ENCODE assay signal across 11 cellular contexts in the genomic region with DNA sequence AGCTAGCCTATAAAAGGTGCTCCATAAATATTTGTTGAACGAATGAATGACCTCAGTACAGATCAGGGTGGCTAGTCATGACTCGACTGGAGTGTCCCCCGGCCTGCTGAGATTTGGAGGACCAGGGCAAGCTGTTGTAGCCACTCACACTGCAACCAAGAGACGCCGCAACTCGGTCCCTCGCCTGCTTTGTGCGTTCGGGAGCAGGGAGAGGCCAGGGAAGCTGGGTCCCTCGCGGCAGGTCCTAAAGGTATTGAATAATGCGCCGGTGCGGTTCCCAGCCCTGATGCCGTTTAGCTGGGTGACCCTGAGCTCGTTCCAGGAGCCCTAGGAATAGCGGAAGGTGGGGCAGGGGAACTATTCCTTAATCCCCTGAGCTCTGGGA. TPM values are rescaled to one million over a fixed set of nuclear protein-coding genes. Genes with fewer than 3 reads are reported as not detected.
DNase-seq lines count a peak whose midpoint lies in the region; ATAC-seq, FAIRE-seq and TF ChIP-seq lines count a peak whose summit lies in the region.
"Had no signal": no experiment of that assay in that cellular context is flagged by ENCODE, and none has a peak within 500 bp of the region (broad histone marks: within the 10 kb centered on the region; RNA-seq: fewer than 3 reads in every experiment).

No MANE protein-coding gene starts in this region.

- no peaks in the 10 kb centered on the region for H3F3A ChIP-seq in GM23248 (ENCODE audit: insufficient read depth)

- H3K4me3 ChIP-seq in GM23248 (no peak overlapping the region), astrocyte (ENCODE audit: insufficient read depth, low read depth, low read length) (peak overlapping the region; percentile 67), kidney epithelial cell (ENCODE audit: low read depth, low read length) (peak overlapping the region; percentile 60), gastrocnemius medialis (peak overlapping the region; percentile 62 to 90 (median 78)), kidney (ENCODE audit: low read length in 2 of 2) (peak overlapping the region in 1 of 2 donors; percentile 54)

- H3K9me3 ChIP-seq in GM23248 (ENCODE audit: low read depth) (no peaks in the 10 kb centered on the region), astrocyte (ENCODE audit: insufficient read depth, low read depth, low read length) (no peaks in the 10 kb centered on the region), gastrocnemius medialis (no peaks in the 10 kb centered on the region), kidney (ENCODE audit: control insufficient read depth in 1 of 2, low read length in 2 of 2) (no peaks in the 10 kb centered on the region)

- WGBS in GM23248 (ENCODE audit: low coverage in 1 of 2, low lambda C conversion rate in 2 of 2, missing lambda C conversion rate in 2 of 2), 2 experiments, result 24 to 26% methylated on average over 16 to 17 of the region's 17 CpGs

- DNase-seq in GM23248 (no peak), astrocyte (ENCODE audit: low read depth) (no peak), kidney epithelial cell (ENCODE audit: low read depth) (no peak), gastrocnemius medialis (no peak), kidney (no peak), NCI-H2081 treated with DMSO at 0.1 percent for 48 hours (lab: John Stamatoyannopoulos, UW) (no peak)
- DNase-seq in activated CD4-positive, alpha-beta T cell treated with anti-CD3 and anti-CD28 coated beads for 1 hour, result no peak
- DNase-seq: HCEC 1CT, NCI-H2029 had no signal

- H3K4me3 Mint-ChIP-seq in astrocyte (ENCODE audit: unreplicated experiment), result peak overlapping the region; percentile 100

- peaks cover 9% of the 10 kb centered on the region for H3K27me3 Mint-ChIP-seq in astrocyte (ENCODE audit: low read depth, unreplicated experiment)

- H3K4me1 ChIP-seq in GM23248 (ENCODE audit: insufficient read depth) (peaks cover 10% of the 10 kb centered on the region), astrocyte (ENCODE audit: insufficient read depth, low read length) (peaks cover 35% of the 10 kb centered on the region), gastrocnemius medialis (peaks cover 30 to 35% of the 10 kb centered on the region in 2 donors), kidney (ENCODE audit: control insufficient read depth in 1 of 2, insufficient read depth in 1 of 2, low read depth in 1 of 2, low read length in 2 of 2) (peaks cover 5 to 13% of the 10 kb centered on the region in 2 donors)

- peaks cover 10% of the 10 kb centered on the region for H3K36me3 Mint-ChIP-seq in astrocyte (ENCODE audit: low read depth, unreplicated experiment)

- H3K27ac ChIP-seq in GM23248 (no peak overlapping the region), astrocyte (ENCODE audit: low read depth, low read length) (no peak overlapping the region), gastrocnemius medialis (peak overlapping the region; percentile 81 to 87 (median 82)), kidney (ENCODE audit: low read depth in 2 of 2, low read length in 2 of 2) (no peak overlapping the region)

- intact Hi-C loops in gastrocnemius medialis (cut with DNase I; ENCODE audit: low total_unique reads), result no loop called here
- intact Hi-C loops in kidney (cut with DNase I), result no loop called here

- H3K9me2 ChIP-seq in GM23248 (ENCODE audit: insufficient read depth), result no peaks in the 10 kb centered on the region

- no peaks in the 10 kb centered on the region for H3K36me3 ChIP-seq in GM23248 (ENCODE audit: low read depth)
- H3K36me3 ChIP-seq in astrocyte (ENCODE audit: insufficient read depth, low read length), result no peaks in the 10 kb centered on the region
- peaks cover 1% of the 10 kb centered on the region for H3K36me3 ChIP-seq in kidney epithelial cell (ENCODE audit: control insufficient read depth, insufficient read depth, low read length)
- no peaks in the 10 kb centered on the region for H3K36me3 ChIP-seq in gastrocnemius medialis
- no peaks in the 10 kb centered on the region for H3K36me3 ChIP-seq in kidney (ENCODE audit: control insufficient read depth in 1 of 2, insufficient read depth in 2 of 2, low read length in 2 of 2)

- ATAC-seq in gastrocnemius medialis (peak in 1 of 2 donors; percentile 11), GM21381 (IDR thresholded peaks at IDR 0.05; ENCODE audit: unreplicated experiment) (no peak)

- peak overlapping the region; percentile 86; the same call in 1 of the 2 replicates for H2AFZ ChIP-seq in GM23248
- peak overlapping the region; percentile 78 for H2AFZ ChIP-seq in astrocyte (ENCODE audit: low read depth, low read length)

- no peaks in the 10 kb centered on the region for H3K79me2 ChIP-seq in GM23248 (ENCODE audit: insufficient read depth)
- H3K79me2 ChIP-seq in astrocyte (ENCODE audit: insufficient read depth, low read length), result no peaks in the 10 kb centered on the region

- H3K27me3 ChIP-seq in GM23248 (replicated peaks; ENCODE audit: insufficient read depth) (peaks cover 22% of the 10 kb centered on the region), astrocyte (ENCODE audit: insufficient read depth, low read length) (no peaks in the 10 kb centered on the region), kidney epithelial cell (ENCODE audit: control insufficient read depth, insufficient read depth, low read length) (no peaks in the 10 kb centered on the region), gastrocnemius medialis (peaks cover 0 to 2% (median 0%) of the 10 kb centered on the region in 3 donors)

- H3K9ac ChIP-seq in GM23248 (no peak overlapping the region), astrocyte (ENCODE audit: low read length) (peak overlapping the region; percentile 73), kidney (ENCODE audit: low read length in 2 of 2) (no peak overlapping the region)

- peak overlapping the region; percentile 85 for H3K4me2 ChIP-seq in GM23248 (ENCODE audit: unreplicated experiment)
- peak overlapping the region; percentile 97 for H3K4me2 ChIP-seq in astrocyte (ENCODE audit: low read length)

- no peak for TF ChIP-seq POLR2A in gastrocnemius medialis (IDR thresholded peaks at IDR 0.05)

- H3K9me3 Mint-ChIP-seq in astrocyte (ENCODE audit: unreplicated experiment), result no peaks in the 10 kb centered on the region

- H4K20me1 ChIP-seq in GM23248 (ENCODE audit: insufficient read depth) (no peaks in the 10 kb centered on the region), astrocyte (ENCODE audit: insufficient read depth, low read length) (no peaks in the 10 kb centered on the region)

- peaks cover 38% of the 10 kb centered on the region for H3K4me1 Mint-ChIP-seq in astrocyte (ENCODE audit: low read depth, unreplicated experiment)

- in situ Hi-C loops in GM23248 (cut with MboI) (no loop called here), gastrocnemius medialis (cut with MboI; ENCODE audit: low sequenced_read_pairs in 4 of 4) (no loop called here)

- TF ChIP-seq CTCF in astrocyte (IDR thresholded peaks at IDR 0.05; ENCODE audit: insufficient read depth, low read depth, low read length), result no peak
- TF ChIP-seq CTCF in kidney epithelial cell (IDR thresholded peaks at IDR 0.05; ENCODE audit: insufficient read depth, low read length, poor library complexity, severe bottlenecking), result no peak
- no peak for TF ChIP-seq CTCF in gastrocnemius medialis (IDR thresholded peaks at IDR 0.05 in 4 of 5, conservative IDR thresholded peaks at IDR 0.05 in 1 of 5)
- TF ChIP-seq CTCF in kidney (IDR thresholded peaks at IDR 0.05; ENCODE audit: borderline replicate concordance, extremely low read depth, insufficient read depth), result no peak

- H3K27ac Mint-ChIP-seq in astrocyte (ENCODE audit: unreplicated experiment), result peak overlapping the region; percentile 94

- FAIRE-seq in astrocyte (lab: Jason Lieb, UNC) (no peak), kidney (lab: Jason Lieb, UNC) (no peak)

RNA-seq across cellular contexts. Expression of a gene that starts 1.8 kb away (rescaled TPM):
- total RNA-seq in GM23248 (2014; rRNA removed; shearing (Covaris generic)), result 0.32 and 0.51 TPM in 2 replicates
- polyA plus RNA-seq in GM23248 (2016; fragmentation: Nextera tagmentation; extraction: Ambion mirVana) (0.39 and 0.62 TPM in 2 replicates), kidney (ENCODE audit: insufficient read depth, low read depth, low replicate concordance) (0.17 TPM)
- total RNA-seq in astrocyte (28.1 and 30.7 TPM in 2 replicates), kidney epithelial cell (16.5 and 18.1 TPM in 2 replicates), gastrocnemius medialis (1 to 10 TPM; 2.3 to 7.4 (median 2.8) TPM), kidney (4.3 TPM)
- polyA plus RNA-seq: aorta had no signal

RNA-seq across cellular contexts. Expression of a gene that starts 43.2 kb away (rescaled TPM):
- total RNA-seq in GM23248 (2014; rRNA removed; shearing (Covaris generic)), result 0.13 TPM in 1 of 2 replicates, not detected in the other
- polyA plus RNA-seq in GM23248 (2016; fragmentation: Nextera tagmentation; extraction: Ambion mirVana), result 0.11 TPM in 1 of 2 replicates, not detected in the other
- total RNA-seq in astrocyte, result 8.4 and 11.0 TPM in 2 replicates
- total RNA-seq in kidney epithelial cell, result 0.13 and 0.27 TPM in 2 replicates
- total RNA-seq in gastrocnemius medialis, result not detected
- total RNA-seq in kidney, result 0.22 TPM
- 0.49 TPM for polyA plus RNA-seq in kidney (ENCODE audit: insufficient read depth, low read depth, low replicate concordance)
- total RNA-seq: aorta had no signal
- polyA plus RNA-seq: aorta had no signal

Comparison
In these comparisons a context has a peak if more than half of its experiments do, and no peak if none do; other contexts are left out.
1. H3K27ac ChIP-seq: peak in gastrocnemius medialis (4 of 4); none in GM23248 (single experiment), astrocyte (single experiment) and kidney (0 of 2).